ENCODE assay signal across 18 cellular contexts in genomic region chr17:28252436-28252835, GRCh38.
DNase-seq lines count a peak whose midpoint lies in the region; ATAC-seq, FAIRE-seq and TF ChIP-seq lines count a peak whose summit lies in the region.
"Had no signal": no experiment of that assay in that cellular context is flagged by ENCODE, and none has a peak within 500 bp of the region (broad histone marks: within the 10 kb centered on the region; RNA-seq: fewer than 3 reads in every experiment).

No MANE protein-coding gene starts in this region.

- H3K27me3 ChIP-seq in astrocyte (ENCODE audit: insufficient read depth, low read length) (peaks cover 23% of the 10 kb centered on the region), BE2C (no peaks in the 10 kb centered on the region)

- H3K36me3 Mint-ChIP-seq in HFFc6 (ENCODE audit: low read depth) (no peaks in the 10 kb centered on the region), astrocyte (ENCODE audit: low read depth, unreplicated experiment) (no peaks in the 10 kb centered on the region), nephron progenitor cell (ENCODE audit: low read depth) (no peaks in the 10 kb centered on the region)
- H3K36me3 Mint-ChIP-seq: activated naive CD8-positive, alpha-beta T cell; naive thymus-derived CD8-positive, alpha-beta T cell had no signal

- no peak overlapping the region for H3K9ac ChIP-seq in astrocyte (ENCODE audit: low read length)

- H3K4me3 Mint-ChIP-seq in HFFc6 (no peak overlapping the region), astrocyte (ENCODE audit: unreplicated experiment) (no peak overlapping the region), nephron progenitor cell (no peak overlapping the region)

- H3K27ac ChIP-seq in astrocyte (ENCODE audit: low read depth, low read length), result no peak overlapping the region
- H3K27ac ChIP-seq: PC-9 had no signal

- H3K27ac Mint-ChIP-seq in HFFc6 (no peak overlapping the region), astrocyte (ENCODE audit: unreplicated experiment) (peak overlapping the region; percentile 34), nephron progenitor cell (no peak overlapping the region)
- H3K27ac Mint-ChIP-seq: activated naive CD8-positive, alpha-beta T cell had no signal

- H3K4me3 ChIP-seq in astrocyte (ENCODE audit: insufficient read depth, low read depth, low read length) (no peak overlapping the region), BE2C (ENCODE audit: low read depth, low read length) (no peak overlapping the region)
- H3K4me3 ChIP-seq: PC-9 had no signal

- no peak overlapping the region for H2AFZ ChIP-seq in astrocyte (ENCODE audit: low read depth, low read length)
- H2AFZ ChIP-seq: PC-9 had no signal

- peaks cover 17% of the 10 kb centered on the region for H3K4me1 Mint-ChIP-seq in HFFc6 (ENCODE audit: low read depth)
- peaks cover 5% of the 10 kb centered on the region for H3K4me1 Mint-ChIP-seq in astrocyte (ENCODE audit: low read depth, unreplicated experiment)
- H3K4me1 Mint-ChIP-seq in nephron progenitor cell, result peaks cover 46% of the 10 kb centered on the region

- H3K36me3 ChIP-seq in astrocyte (ENCODE audit: insufficient read depth, low read length), result no peaks in the 10 kb centered on the region
- no peaks in the 10 kb centered on the region for H3K36me3 ChIP-seq in BE2C

- no peak for FAIRE-seq in astrocyte (lab: Jason Lieb, UNC)
- FAIRE-seq: TTC549 had no signal

- H3K27me3 Mint-ChIP-seq in HFFc6 (ENCODE audit: insufficient read depth) (peaks cover 17% of the 10 kb centered on the region), astrocyte (ENCODE audit: low read depth, unreplicated experiment) (peaks cover 35% of the 10 kb centered on the region), nephron progenitor cell (ENCODE audit: low read depth, poor library complexity) (peaks cover 24% of the 10 kb centered on the region)

- ATAC-seq in left lobe of liver, result no peak

- no peaks in the 10 kb centered on the region for H3K79me2 ChIP-seq in astrocyte (ENCODE audit: insufficient read depth, low read length)

- H3K4me1 ChIP-seq in astrocyte (ENCODE audit: insufficient read depth, low read length), result no peaks in the 10 kb centered on the region
- no peaks in the 10 kb centered on the region for H3K4me1 ChIP-seq in BE2C

- H3K9me3 ChIP-seq in astrocyte (ENCODE audit: insufficient read depth, low read depth, low read length) (no peaks in the 10 kb centered on the region), BE2C (no peaks in the 10 kb centered on the region)

- no peaks in the 10 kb centered on the region for H4K20me1 ChIP-seq in astrocyte (ENCODE audit: insufficient read depth, low read length)

- no peak for TF ChIP-seq CTCF in HFFc6 (IDR thresholded peaks at IDR 0.05)
- no peak for TF ChIP-seq CTCF in astrocyte (IDR thresholded peaks at IDR 0.05; ENCODE audit: insufficient read depth, low read depth, low read length)
- no peak for TF ChIP-seq CTCF in nephron progenitor cell (IDR thresholded peaks at IDR 0.05)
- no peak for TF ChIP-seq CTCF in BE2C (IDR thresholded peaks at IDR 0.05; ENCODE audit: low read depth, low read length)

- DNase-seq in AG08396 (ENCODE audit: low spot score) (peak; percentile 37), HFFc6 (peak; percentile 75), astrocyte (ENCODE audit: low read depth) (peak; percentile 48), iris pigment epithelial cell (ENCODE audit: low read depth) (peak; percentile 65), NCI-H2171 treated with DMSO at 0.1 percent for 48 hours (lab: John Stamatoyannopoulos, UW) (no peak), left lobe of liver (ENCODE audit: low spot score) (no peak), nephron progenitor cell (no peak), BE2C (no peak)
- DNase-seq: activated CD4-positive, alpha-beta T cell treated with anti-CD3 and anti-CD28 coated beads, Interleukin-2, amount 50 U/mL, for 1 hour; activated T-cell treated with anti-CD3 and anti-CD28 coated beads for 4 hours; GDM1; naive thymus-derived CD8-positive, alpha-beta T cell; NCI-H2029 treated with DMSO at 0.1 percent for 48 hours; NCI-H526 treated with DMSO at 0.1 percent for 48 hours; stimulated activated CD4-positive, alpha-beta T cell treated with anti-CD3 and anti-CD28 coated beads, Interleukin-15, amount 100 ng/mL, for 24 hours had no signal

- H3K4me2 ChIP-seq in astrocyte (ENCODE audit: low read length), result no peak overlapping the region

- no peaks in the 10 kb centered on the region for H3K9me3 Mint-ChIP-seq in HFFc6
- peaks cover 2% of the 10 kb centered on the region for H3K9me3 Mint-ChIP-seq in astrocyte (ENCODE audit: unreplicated experiment)
- H3K9me3 Mint-ChIP-seq in nephron progenitor cell, result no peaks in the 10 kb centered on the region
- H3K9me3 Mint-ChIP-seq: naive thymus-derived CD8-positive, alpha-beta T cell had no signal

Comparison
In these comparisons a context has a peak if more than half of its experiments do, and no peak if none do; other contexts are left out.
1. DNase-seq: peak in AG08396 (single experiment), HFFc6 (single experiment), astrocyte (single experiment) and iris pigment epithelial cell (single experiment); none in NCI-H2171 treated with DMSO at 0.1 percent for 48 hours (single experiment), left lobe of liver (single experiment), nephron progenitor cell (single experiment) and BE2C (single experiment).